26 cellular contexts compared by ENCODE assay signal in genomic region chr14:87156878-87157277, GRCh38.
DNase-seq lines count a peak whose midpoint lies in the region; ATAC-seq, FAIRE-seq and TF ChIP-seq lines count a peak whose summit lies in the region.
"Had no signal": no experiment of that assay in that cellular context is flagged by ENCODE, and none has a peak within 500 bp of the region (broad histone marks: within the 10 kb centered on the region; RNA-seq: fewer than 3 reads in every experiment).

No MANE protein-coding gene starts in this region.

- H3K4me1 ChIP-seq in GM23338 (ENCODE audit: insufficient read depth): peaks cover 30% of the 10 kb centered on the region
- H3K4me1 ChIP-seq in Karpas-422 (ENCODE audit: low read length): peaks cover 87% of the 10 kb centered on the region
- no peaks in the 10 kb centered on the region for H3K4me1 ChIP-seq in upper lobe of left lung
- H3K4me1 ChIP-seq: A549; BE2C; BLaER1 treated with 17β-estradiol and CSF1 and Interleukin-3, amounts not matched to agents 10 nM and 100 nM had no signal

- H3K27me3 ChIP-seq in GM23338 (ENCODE audit: insufficient read depth) (peaks cover 25% of the 10 kb centered on the region), Karpas-422 (ENCODE audit: low read length) (no peaks in the 10 kb centered on the region), upper lobe of left lung (no peaks in the 10 kb centered on the region)
- H3K27me3 ChIP-seq: BE2C; BLaER1 treated with 17β-estradiol and CSF1 and Interleukin-3, amounts not matched to agents 10 nM and 100 nM had no signal

- H4K20me1 ChIP-seq in GM23338 (replicated peaks; ENCODE audit: insufficient read depth): no peaks in the 10 kb centered on the region
- no peaks in the 10 kb centered on the region for H4K20me1 ChIP-seq in Karpas-422 (ENCODE audit: insufficient read depth, low read depth, low read length)
- H4K20me1 ChIP-seq: BLaER1 treated with 17β-estradiol and CSF1 and Interleukin-3, amounts not matched to agents 10 nM and 100 nM had no signal

- H3K36me3 ChIP-seq in GM23338 (ENCODE audit: insufficient read depth) (no peaks in the 10 kb centered on the region), Karpas-422 (ENCODE audit: insufficient read depth, low read length) (0 out of 2 replicates have a peak, but pooled peaks cover 6% of the 10 kb centered on the region), upper lobe of left lung (no peaks in the 10 kb centered on the region)
- H3K36me3 ChIP-seq: BE2C; BLaER1 treated with 17β-estradiol and CSF1 and Interleukin-3, amounts not matched to agents 10 nM and 100 nM had no signal

- H3K27ac Mint-ChIP-seq in GM23338: no peak overlapping the region
- H3K27ac Mint-ChIP-seq in WTC11: no peak overlapping the region
- H3K27ac Mint-ChIP-seq: CD14-positive monocyte; CD4-positive, alpha-beta T cell; CD8-positive, alpha-beta memory T cell; H9 had no signal

- 0 out of 3 replicates have a peak, but pooled peaks cover 3% of the 10 kb centered on the region for H3K36me3 Mint-ChIP-seq in GM23338 (ENCODE audit: low read depth)
- H3K36me3 Mint-ChIP-seq in WTC11: no peaks in the 10 kb centered on the region
- H3K36me3 Mint-ChIP-seq: CD14-positive monocyte had no signal

- H3K4me3 Mint-ChIP-seq in GM23338 (no peak overlapping the region), WTC11 (no peak overlapping the region)
- H3K4me3 Mint-ChIP-seq: CD14-positive monocyte; CD4-positive, alpha-beta T cell; CD8-positive, alpha-beta memory T cell; H9 had no signal

- H3K4me2 ChIP-seq in GM23338 (no peak overlapping the region), Karpas-422 (ENCODE audit: low read depth, low read length, poor library complexity, severe bottlenecking) (no peak overlapping the region)
- H3K4me2 ChIP-seq: A549; BLaER1 treated with 17β-estradiol and CSF1 and Interleukin-3, amounts not matched to agents 10 nM and 100 nM had no signal

- no peak for TF ChIP-seq CTCF in GM23338 (conservative IDR thresholded peaks at IDR 0.05; ENCODE audit: low read depth in 2 of 2)
- no peak for TF ChIP-seq CTCF in WTC11 (IDR thresholded peaks at IDR 0.05)
- no peak for TF ChIP-seq CTCF in upper lobe of left lung (IDR thresholded peaks at IDR 0.05)

- FAIRE-seq in endometrium (lab: Jason Lieb, UNC): peak; percentile 18
- FAIRE-seq: A549, D721Med, GM12878, GM19239 had no signal

- TF ChIP-seq EP300 in upper lobe of left lung (IDR thresholded peaks at IDR 0.05): no peak

- H3K9me2 ChIP-seq in GM23338 (ENCODE audit: insufficient read depth) (no peaks in the 10 kb centered on the region), Karpas-422 (replicated peaks; ENCODE audit: insufficient read depth, low read length) (no peaks in the 10 kb centered on the region)

- no peak overlapping the region for H2AFZ ChIP-seq in GM23338
- no peak overlapping the region for H2AFZ ChIP-seq in Karpas-422 (ENCODE audit: low read length)

- POLR2A ChIA-PET in WTC11 (lab: Charles Lee): no interaction called here

- H3K4me3 ChIP-seq in GM23338 (no peak overlapping the region), Karpas-422 (ENCODE audit: low read length) (no peak overlapping the region), upper lobe of left lung (no peak overlapping the region)
- H3K4me3 ChIP-seq: A549; BLaER1 treated with 17β-estradiol and CSF1 and Interleukin-3, amounts not matched to agents 10 nM and 100 nM; GM12878 had no signal

- CTCF ChIA-PET in WTC11 (lab: Charles Lee): no interaction called here

- H3K9me3 Mint-ChIP-seq in GM23338: peaks cover 5% of the 10 kb centered on the region; the same call in 2 of the 3 replicates
- peaks cover 7% of the 10 kb centered on the region for H3K9me3 Mint-ChIP-seq in WTC11

- H3K4me1 Mint-ChIP-seq in GM23338 (peaks cover 43% of the 10 kb centered on the region; the same call in 2 of the 3 replicates), WTC11 (peaks cover 49% of the 10 kb centered on the region)
- H3K4me1 Mint-ChIP-seq: CD14-positive monocyte; CD8-positive, alpha-beta memory T cell had no signal

- TF ChIP-seq POLR2A in upper lobe of left lung (IDR thresholded peaks at IDR 0.05): no peak

- H3K9me3 ChIP-seq in Karpas-422 (ENCODE audit: low read length) (no peaks in the 10 kb centered on the region), upper lobe of left lung (no peaks in the 10 kb centered on the region)
- H3K9me3 ChIP-seq: A549; BE2C; BLaER1 treated with 17β-estradiol and CSF1 and Interleukin-3, amounts not matched to agents 10 nM and 100 nM had no signal

- DNase-seq in GM23338 (ENCODE audit: low spot score): peak; percentile 15
- DNase-seq in Karpas-422: no peak
- DNase-seq in WTC11 (ENCODE audit: low spot score): no peak
- DNase-seq in upper lobe of left lung: no peak
- no peak for DNase-seq in NCI-H345 (lab: John Stamatoyannopoulos, UW)
- DNase-seq: 8988T; ACHN; AML-193; BE2C; CD4-positive, alpha-beta T cell; CD8-positive, alpha-beta memory T cell; DMS 273 treated with DMSO at 0.1 percent for 48 hours; DMS79; EL; GDM1; GOT3; H9 had no signal

- no peak overlapping the region for H3K9ac ChIP-seq in Karpas-422 (ENCODE audit: low read length)
- H3K9ac ChIP-seq: BLaER1 treated with 17β-estradiol and CSF1 and Interleukin-3, amounts not matched to agents 10 nM and 100 nM had no signal

- H3K27ac ChIP-seq in GM23338 (ENCODE audit: low read depth) (no peak overlapping the region), Karpas-422 (ENCODE audit: low read length) (peak overlapping the region; percentile 99), upper lobe of left lung (no peak overlapping the region)
- H3K27ac ChIP-seq: A549; BLaER1 treated with 17β-estradiol and CSF1 and Interleukin-3, amounts not matched to agents 10 nM and 100 nM had no signal

- H3F3A ChIP-seq in GM23338 (replicated peaks; ENCODE audit: low read depth): no peaks in the 10 kb centered on the region

- H3K27me3 Mint-ChIP-seq in GM23338 (ENCODE audit: insufficient read depth, low read depth, poor library complexity) (peaks cover 38% of the 10 kb centered on the region), WTC11 (ENCODE audit: low read depth) (peaks cover 79% of the 10 kb centered on the region)
- H3K27me3 Mint-ChIP-seq: CD4-positive, alpha-beta T cell; CD8-positive, alpha-beta memory T cell had no signal

- no peaks in the 10 kb centered on the region for H3K79me2 ChIP-seq in GM23338 (replicated peaks; ENCODE audit: insufficient read depth)
- H3K79me2 ChIP-seq in Karpas-422 (ENCODE audit: low read length): no peaks in the 10 kb centered on the region

- peak; percentile 56 for ATAC-seq in GM23338
- ATAC-seq in WTC11: peak; percentile 36; the same call in 1 of the 2 replicates
- ATAC-seq in HG03378 (IDR thresholded peaks at IDR 0.05; ENCODE audit: unreplicated experiment): no peak
- no peak for ATAC-seq in upper lobe of left lung (ENCODE audit: low FRiP score in 2 of 2)
- ATAC-seq: A549, GM12878, HCT116 had no signal

TF ChIP-seq in GM23338, 12 proteins besides CTCF, POLR2A, EP300 and RAD21:
- TF ChIP-seq CREB1 (CRISPR knock-in tag; IDR thresholded peaks at IDR 0.05; ENCODE audit: low read depth) (no peak), POLR2AphosphoS5 (IDR thresholded peaks at IDR 0.05; ENCODE audit: low read depth) (no peak), JUNB (IDR thresholded peaks at IDR 0.05; ENCODE audit: unreplicated experiment) (no peak), ZNF114 (CRISPR knock-in tag; IDR thresholded peaks at IDR 0.05) (no peak), NANOG (IDR thresholded peaks at IDR 0.05; ENCODE audit: borderline replicate concordance) (no peak), ETS1 (IDR thresholded peaks at IDR 0.05) (no peak), EZH2phosphoT487 (IDR thresholded peaks at IDR 0.05; ENCODE audit: unreplicated experiment) (no peak)

TF ChIP-seq in WTC11, 78 proteins besides CTCF, POLR2A, EP300 and RAD21:
- TF ChIP-seq ZNF423 (CRISPR knock-in tag; IDR thresholded peaks at IDR 0.05) (0 out of 2 replicates have a peak, but pooled peaks have one; percentile 19), ZNF263 (CRISPR knock-in tag; IDR thresholded peaks at IDR 0.05; ENCODE audit: low read depth) (no peak)

Comparison
In these comparisons a context has a peak if more than half of its experiments do, and no peak if none do; other contexts are left out.
1. ATAC-seq: peak in GM23338 (single experiment) and WTC11 (single experiment); none in HG03378 (single experiment) and upper lobe of left lung (0 of 2).